ENCODE assay signal across 8 cellular contexts in the genomic region with DNA sequence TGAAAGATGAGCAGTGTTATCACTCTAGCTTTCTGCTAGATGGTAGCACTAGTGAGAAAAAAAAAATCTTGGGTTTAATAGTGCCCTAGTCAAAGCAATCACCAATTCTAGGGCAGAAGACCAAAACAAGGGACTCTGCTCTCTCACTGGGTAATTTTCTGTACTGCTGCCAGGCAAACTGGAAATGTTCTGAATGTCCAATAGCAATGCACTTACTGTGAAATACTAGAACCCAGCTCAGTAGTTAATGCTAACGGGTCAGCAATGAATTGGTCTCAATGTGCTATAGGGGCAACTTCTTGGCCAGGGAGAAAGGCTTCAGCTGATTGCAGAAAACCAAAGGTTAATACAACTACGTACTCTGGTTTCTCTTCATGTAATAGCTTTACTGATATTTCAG. TPM values are rescaled to one million over a fixed set of nuclear protein-coding genes. Genes with fewer than 3 reads are reported as not detected.
DNase-seq lines count a peak whose midpoint lies in the region; ATAC-seq, FAIRE-seq and TF ChIP-seq lines count a peak whose summit lies in the region.

No MANE protein-coding gene starts in this region.

- peak overlapping the region; percentile 97 for H3K4me3 Mint-ChIP-seq in activated T-cell treated with anti-CD3 and anti-CD28 coated beads, Interleukin-2, amount 50 U/mL, for 24 hours

- peaks cover 58% of the 10 kb centered on the region for H3K4me1 Mint-ChIP-seq in activated T-cell treated with anti-CD3 and anti-CD28 coated beads, Interleukin-2, amount 50 U/mL, for 24 hours (ENCODE audit: low read depth)

- WGBS in K562 (ENCODE audit: insufficient coverage, low coverage, missing lambda C conversion rate), result 0% methylated on average over 2 of the region's 2 CpGs
- 3% methylated on average over 2 of the region's 2 CpGs for WGBS in liver
- WGBS in transverse colon (ENCODE audit: low coverage in 1 of 2), 2 donors, result 10 to 29% methylated on average over 2 of the region's 2 CpGs

- no peak for FAIRE-seq in K562 (lab: Jason Lieb, UNC)

- peak; percentile 0; the same call in 1 of the 3 replicates for ATAC-seq in K562
- ATAC-seq in GM19351 (IDR thresholded peaks at IDR 0.05; ENCODE audit: unreplicated experiment), result no peak

- in situ Hi-C loops in K562 (cut with MboI), result no loop called here
- in situ Hi-C loops in transverse colon (cut with MboI; ENCODE audit: low pct_ligation_motif_present in 1 of 4, low pct_unique_long_range_greater_than_20kb in 1 of 4, low sequenced_read_pairs in 3 of 4), result loop anchor here in 1 of 4 donors (10.0 kb wide), 1 partner anchor 51 kb away; a partner anchor contains a TSS

- H3K27ac ChIP-seq in K562 (ENCODE audit: extremely low read depth, low read depth, low read length), result peak overlapping the region; percentile 98
- peak overlapping the region; percentile 88 to 94 for H3K27ac ChIP-seq in liver (ENCODE audit: low read depth in 1 of 2, low read length in 2 of 2)
- H3K27ac ChIP-seq in transverse colon, result peak overlapping the region; percentile 86 to 93 (median 89)

- peak overlapping the region; percentile 72 to 96; a peak in 3 of 4 replicates for H3K9ac ChIP-seq in K562 (ENCODE audit: insufficient read depth in 1 of 2, low read depth in 2 of 2, low read length in 2 of 2)
- H3K9ac ChIP-seq in liver (ENCODE audit: low read depth in 1 of 2, low read length in 2 of 2), result peak overlapping the region; percentile 96 to 98

- H4K20me1 ChIP-seq in K562 (replicated peaks; ENCODE audit: control insufficient read depth, insufficient read depth, low read length), result no peaks in the 10 kb centered on the region

- TF ChIP-seq CTCF in K562 (IDR thresholded peaks at IDR 0.05 in 2 of 3, conservative IDR thresholded peaks at IDR 0.05 in 1 of 3; ENCODE audit: insufficient read depth in 2 of 3, low read depth in 1 of 3, low read length in 3 of 3), result no peak
- no peak for TF ChIP-seq CTCF in liver (IDR thresholded peaks at IDR 0.05; ENCODE audit: low read depth, low read length, missing input control)
- no peak for TF ChIP-seq CTCF in transverse colon (IDR thresholded peaks at IDR 0.05)

- H3K9me3 Mint-ChIP-seq in activated T-cell treated with anti-CD3 and anti-CD28 coated beads, Interleukin-2, amount 50 U/mL, for 24 hours, result no peaks in the 10 kb centered on the region

- POLR2A ChIA-PET in K562 (lab: Yijun Ruan, JAX), result interaction anchor here (0.6 to 5.6 kb wide), 7 partner anchors 11 to 1551 kb away, joined by 3 to 46 read pairs (median 4); a partner anchor contains a TSS

- H3K79me2 ChIP-seq in K562 (ENCODE audit: control insufficient read depth, insufficient read depth, low read length), result peaks cover 64% of the 10 kb centered on the region

- CTCF ChIA-PET in K562 (lab: Yijun Ruan, JAX; ENCODE audit: low intra/inter-chr PET ratio), result no interaction called here

- H3K36me3 Mint-ChIP-seq in activated T-cell treated with anti-CD3 and anti-CD28 coated beads, Interleukin-2, amount 50 U/mL, for 24 hours (ENCODE audit: low read depth), result peaks cover 39% of the 10 kb centered on the region

- TF ChIP-seq EP300 in K562 (IDR thresholded peaks at IDR 0.05; ENCODE audit: low read length) (no peak), transverse colon (IDR thresholded peaks at IDR 0.05; ENCODE audit: low read depth) (no peak)

- H3K27ac Mint-ChIP-seq in activated T-cell treated with anti-CD3 and anti-CD28 coated beads, Interleukin-2, amount 50 U/mL, for 24 hours, result peak overlapping the region; percentile 5

- BruUV-seq in K562 (replicated peaks; lab: Mats Ljungman, UMichigan), result no TSS peak

- H2AFZ ChIP-seq in K562 (ENCODE audit: low read depth, low read length), result 0 out of 2 replicates have a peak overlapping the region, but pooled peaks have one; percentile 32

- H3K27me3 Mint-ChIP-seq in activated T-cell treated with anti-CD3 and anti-CD28 coated beads, Interleukin-2, amount 50 U/mL, for 24 hours, result no peaks in the 10 kb centered on the region

- H3K4me3 ChIP-seq in K562 (peak overlapping the region; percentile 60), liver (ENCODE audit: low read depth in 1 of 3, low read length in 3 of 3) (peak overlapping the region; percentile 64 to 97 (median 90)), transverse colon (peak overlapping the region in 3 of 4 donors; percentile 1 to 71 (median 67))

- H3K27me3 ChIP-seq in K562 (ENCODE audit: control insufficient read depth in 2 of 2, insufficient read depth in 2 of 2, low read length in 2 of 2) (no peaks in the 10 kb centered on the region), liver (ENCODE audit: control insufficient read depth in 4 of 4, insufficient read depth in 4 of 4, low read length in 3 of 4) (no peaks in the 10 kb centered on the region), transverse colon (no peaks in the 10 kb centered on the region)

- intact Hi-C loops in K562 (cut with micrococcal nuclease) (no loop called here), transverse colon (cut with DNase I; ENCODE audit: low total_unique reads) (loop anchor here (10.0 kb wide), 2 partner anchors 51 to 79 kb away; a partner anchor contains a TSS)

- H3K36me3 ChIP-seq in K562 (ENCODE audit: control insufficient read depth, insufficient read depth, low read length), result peaks cover 4% of the 10 kb centered on the region; the same call in 1 of the 3 replicates
- no peaks in the 10 kb centered on the region for H3K36me3 ChIP-seq in liver (ENCODE audit: control insufficient read depth in 4 of 4, insufficient read depth in 3 of 4, low read depth in 1 of 4, low read length in 3 of 4)
- H3K36me3 ChIP-seq in transverse colon, result no peaks in the 10 kb centered on the region

- H3K9me3 ChIP-seq in K562 (replicated peaks; ENCODE audit: control insufficient read depth, insufficient read depth, low read depth, low read length) (no peaks in the 10 kb centered on the region), liver (ENCODE audit: control insufficient read depth in 4 of 4, low read length in 3 of 4) (no peaks in the 10 kb centered on the region), transverse colon (no peaks in the 10 kb centered on the region)

- no peak for TF ChIP-seq RAD21 in K562 (CRISPR knock-in tag; conservative IDR thresholded peaks at IDR 0.05 in 1 of 2, IDR thresholded peaks at IDR 0.05 in 1 of 2)
- TF ChIP-seq RAD21 in liver (IDR thresholded peaks at IDR 0.05), result peak; percentile 51 to 65

- H3K9me1 ChIP-seq in K562 (ENCODE audit: control insufficient read depth, insufficient read depth, low read length), result no peaks in the 10 kb centered on the region

- TF ChIP-seq POLR2A in K562 (conservative IDR thresholded peaks at IDR 0.05) (no peak), transverse colon (IDR thresholded peaks at IDR 0.05) (no peak)

- H3K4me2 ChIP-seq in K562 (ENCODE audit: insufficient read depth, low read length), result peak overlapping the region; percentile 94

- H3K4me1 ChIP-seq in K562 (replicated peaks in 1 of 2; ENCODE audit: control insufficient read depth in 2 of 2, insufficient read depth in 2 of 2, low read length in 2 of 2) (peaks cover 10 to 15% of the 10 kb centered on the region in 2 experiments; a peak in 3 of 5 replicates), liver (ENCODE audit: control insufficient read depth in 4 of 4, insufficient read depth in 4 of 4, low read length in 3 of 4) (peaks cover 3 to 41% (median 33%) of the 10 kb centered on the region in 4 donors), transverse colon (peaks cover 3 to 57% (median 39%) of the 10 kb centered on the region in 4 donors)

- DNase-seq in activated T-cell treated with anti-CD3 and anti-CD28 coated beads, Interleukin-2, amount 50 U/mL, for 24 hours, result no peak
- DNase-seq in activated T-cell treated with anti-CD3 and anti-CD28 coated beads, Interleukin-2, amount 50 U/mL, for 48 hours, result no peak
- DNase-seq in K562 (ENCODE audit: extremely low read depth in 1 of 4, low spot score in 3 of 4) (peak in 2 of 4 experiments; percentile 23 to 34), transverse colon (no peak), HPDE6-E6E7 (ENCODE audit: extremely low spot score) (no peak), COLO668 (lab: John Stamatoyannopoulos, UW; ENCODE audit: unreplicated experiment) (no peak)

RNA-seq across cellular contexts. Expression of a gene that starts 2.2 kb away (rescaled TPM):
- 37.6 and 52.5 TPM in 2 replicates for total RNA-seq in K562 (2011; cell fraction: chromatin; rRNA removed; ENCODE audit: low replicate concordance)
- 22.0 and 24.5 TPM in 2 replicates for total RNA-seq in K562 (2011; cell fraction: nucleolus; rRNA removed)
- 48.6 and 75.5 TPM in 2 replicates for total RNA-seq in K562 (2011; cell fraction: nucleoplasm; rRNA removed)
- total RNA-seq in K562 (2014; rRNA removed) (8.5 and 10.6 TPM in 2 replicates), K562 (2014; rRNA removed; fragmentation: Illumina TruSeq; extraction: Trizol) (16.7 and 17.8 TPM in 2 replicates), K562 (2015; rRNA removed; fragmentation: Illumina TruSeq; extraction: Trizol) (12.3 and 13.8 TPM in 2 replicates), K562 (2021) (20.7 and 23.8 TPM in 2 replicates), liver (10 to 100 TPM in 1 of 2 donors, 1 to 10 TPM in 1; 5.3 to 14.5 TPM), transverse colon (10 to 100 TPM; 14.2 to 29.7 (median 26.8) TPM)
- polyA plus RNA-seq in K562 (2011; rRNA removed) (20.9 and 23.0 TPM in 2 replicates), K562 (2014; fragmentation: Illumina TruSeq; extraction: Trizol) (20.8 and 22.0 TPM in 2 replicates), K562 (2014; fragmentation: Nextera tagmentation; extraction: Ambion mirVana) (10 to 100 TPM; 28.9 to 30.4 TPM), K562 (2014; rRNA removed) (18.4 and 23.5 TPM in 2 replicates), liver (10 to 100 TPM in 1 of 2 donors, 1 to 10 TPM in 1; 5.6 to 14.1 TPM)
- polyA plus RNA-seq in K562 (2011; cell fraction: cytosol; rRNA removed), result 13.1 and 21.3 TPM in 2 replicates
- polyA plus RNA-seq in K562 (2011; cell fraction: nucleus; rRNA removed), result 24.3 and 25.6 TPM in 2 replicates
- 11.9 and 18.6 TPM in 2 replicates for polyA plus RNA-seq in K562 (2012)
- 20.8 and 32.8 TPM in 2 replicates for polyA minus RNA-seq in K562 (2011; rRNA and poly(A)+ RNA removed)
- 12.7 and 28.9 TPM in 2 replicates for polyA minus RNA-seq in K562 (2011; cell fraction: cytosol; rRNA and poly(A)+ RNA removed)
- polyA minus RNA-seq in K562 (2011; cell fraction: nucleus; rRNA and poly(A)+ RNA removed), result 9.7 and 15.9 TPM in 2 replicates

RNA-seq across cellular contexts. Expression of a gene that starts 51.9 kb away (rescaled TPM):
- total RNA-seq in K562 (2011; cell fraction: chromatin; rRNA removed; ENCODE audit: low replicate concordance), result 68.0 and 106 TPM in 2 replicates
- total RNA-seq in K562 (2011; cell fraction: nucleolus; rRNA removed), result 128 and 131 TPM in 2 replicates
- 147 and 211 TPM in 2 replicates for total RNA-seq in K562 (2011; cell fraction: nucleoplasm; rRNA removed)
- 314 and 449 TPM in 2 replicates for total RNA-seq in K562 (2014; rRNA removed)
- total RNA-seq in K562 (2014; rRNA removed; fragmentation: Illumina TruSeq; extraction: Trizol), result 338 and 468 TPM in 2 replicates
- 543 and 551 TPM in 2 replicates for total RNA-seq in K562 (2015; rRNA removed; fragmentation: Illumina TruSeq; extraction: Trizol)
- total RNA-seq in K562 (2021), result 458 and 490 TPM in 2 replicates
- 372 and 445 TPM in 2 replicates for polyA plus RNA-seq in K562 (2011; rRNA removed)
- 857 and 961 TPM in 2 replicates for polyA plus RNA-seq in K562 (2011; cell fraction: cytosol; rRNA removed)
- 343 and 358 TPM in 2 replicates for polyA plus RNA-seq in K562 (2011; cell fraction: nucleus; rRNA removed)
- polyA plus RNA-seq in K562 (2012), result 869 and 1,024 TPM in 2 replicates
- 845 and 851 TPM in 2 replicates for polyA plus RNA-seq in K562 (2014; fragmentation: Illumina TruSeq; extraction: Trizol)
- polyA plus RNA-seq in K562 (2014; fragmentation: Nextera tagmentation; extraction: Ambion mirVana), result 1,000 to 10,000 TPM; 1,200 to 1,208 TPM
- 377 and 575 TPM in 2 replicates for polyA plus RNA-seq in K562 (2014; rRNA removed)
- polyA minus RNA-seq in K562 (2011; rRNA and poly(A)+ RNA removed), result 585 and 751 TPM in 2 replicates
- polyA minus RNA-seq in K562 (2011; cell fraction: cytosol; rRNA and poly(A)+ RNA removed), result 326 and 340 TPM in 2 replicates
- 72.2 and 129 TPM in 2 replicates for polyA minus RNA-seq in K562 (2011; cell fraction: nucleus; rRNA and poly(A)+ RNA removed)
- total RNA-seq in liver, result 100 to 1,000 TPM in 1 of 2 donors, 10 to 100 TPM in 1; 57.0 to 110 TPM
- 100 to 1,000 TPM; 231 to 294 TPM for polyA plus RNA-seq in liver
- total RNA-seq in transverse colon, result 100 to 1,000 TPM; 248 to 394 (median 337) TPM
